In genomic region chr13:98976941-98977340, GRCh38 we compare ENCODE assay signal across 10 cellular contexts. TPM values are rescaled to one million over a fixed set of nuclear protein-coding genes. Genes with fewer than 3 reads are reported as not detected.
A peak's percentile ranks its signal among the peaks of the same experiment; 100 is the strongest.
DNase-seq lines count a peak whose midpoint lies in the region; ATAC-seq, FAIRE-seq and TF ChIP-seq lines count a peak whose summit lies in the region.
"Had no signal": no experiment of that assay in that cellular context is flagged by ENCODE, and none has a peak within 500 bp of the region (broad histone marks: within the 10 kb centered on the region; RNA-seq: fewer than 3 reads in every experiment).

No MANE protein-coding gene starts in this region.

- H3K36me3 ChIP-seq in ascending aorta, result no peaks in the 10 kb centered on the region

- intact Hi-C loops in ascending aorta (cut with DNase I), result no loop called here

- peaks cover 0 to 6% of the 10 kb centered on the region in 2 donors for H3K4me1 ChIP-seq in ascending aorta

- H3K4me3 ChIP-seq in astrocyte of the spinal cord (ENCODE audit: low read depth, low read length) (peak overlapping the region; percentile 55), skeletal muscle cell (ENCODE audit: low read depth, low read length) (peak overlapping the region; percentile 48), ascending aorta (peak overlapping the region in 1 of 2 donors; percentile 51)

- no peaks in the 10 kb centered on the region for H3K27me3 ChIP-seq in ascending aorta

- H3K9me3 ChIP-seq in ascending aorta, result no peaks in the 10 kb centered on the region

- no peak for FAIRE-seq in GM12891 (lab: Jason Lieb, UNC)

- in situ Hi-C loops in astrocyte of the spinal cord (cut with HindIII; ENCODE audit: low sequenced_read_pairs), result no loop called here

- no peak for TF ChIP-seq POLR2A in GM12891 (IDR thresholded peaks at IDR 0.05; ENCODE audit: low read depth, low read length)

- TF ChIP-seq CTCF in astrocyte of the spinal cord (IDR thresholded peaks at IDR 0.05; ENCODE audit: low read depth, low read length) (no peak), ascending aorta (IDR thresholded peaks at IDR 0.05) (no peak)

- ATAC-seq in HG03354 (IDR thresholded peaks at IDR 0.05; ENCODE audit: poor library complexity, severe bottlenecking, unreplicated experiment), result no peak

- peak; percentile 18 for DNase-seq in GM03348 (ENCODE audit: low spot score)
- peak; percentile 41 for DNase-seq in astrocyte of the spinal cord (ENCODE audit: low read depth, low spot score)
- peak; percentile 58 for DNase-seq in iris pigment epithelial cell (ENCODE audit: low read depth)
- no peak for DNase-seq in skeletal muscle cell (ENCODE audit: low read depth)
- DNase-seq in GM12891 (ENCODE audit: insufficient read length, low spot score), result no peak
- no peak for DNase-seq in ascending aorta (ENCODE audit: low spot score in 2 of 2)
- no peak for DNase-seq in HK-2 (ENCODE audit: unreplicated experiment)
- DNase-seq: activated CD4-positive, alpha-beta T cell treated with anti-CD3 and anti-CD28 coated beads, Interleukin-2, amount 50 U/mL, for 48 hours; cerebellar nuclear complex had no signal

- no peak overlapping the region for H3K27ac ChIP-seq in ascending aorta

TF ChIP-seq in GM12891, 5 proteins besides CTCF, POLR2A, EP300 and RAD21:
- no peak for TF ChIP-seq SPI1 (IDR thresholded peaks at IDR 0.05; ENCODE audit: low read depth, low read length)
- no peak for TF ChIP-seq TAF1 (IDR thresholded peaks at IDR 0.05; ENCODE audit: low read depth, low read length)
- TF ChIP-seq POLR2AphosphoS5 (IDR thresholded peaks at IDR 0.05; ENCODE audit: low read depth, low read length), result no peak
- no peak for TF ChIP-seq POU2F2 (IDR thresholded peaks at IDR 0.05; ENCODE audit: low read depth, low read length)
- TF ChIP-seq PAX5 (IDR thresholded peaks at IDR 0.05; ENCODE audit: insufficient read depth, low read length, severe bottlenecking), result no peak
TF ChIP-seq in GM12891: peak in this region for 0.

RNA-seq across cellular contexts. Expression of gene DOCK9, which starts 0.9 kb away (rescaled TPM):
- 8.0 TPM for polyA plus RNA-seq in GM12891 (2012; ENCODE audit: low read depth, missing spikeins)
- total RNA-seq in ascending aorta, result 88.2 TPM

Comparison
In these comparisons a context has a peak if more than half of its experiments do, and no peak if none do; other contexts are left out.
1. DNase-seq: peak in GM03348 (single experiment), astrocyte of the spinal cord (single experiment) and iris pigment epithelial cell (single experiment); none in skeletal muscle cell (single experiment), GM12891 (single experiment), ascending aorta (0 of 2) and HK-2 (single experiment).